18 cellular contexts compared by ENCODE assay signal in the genomic region with DNA sequence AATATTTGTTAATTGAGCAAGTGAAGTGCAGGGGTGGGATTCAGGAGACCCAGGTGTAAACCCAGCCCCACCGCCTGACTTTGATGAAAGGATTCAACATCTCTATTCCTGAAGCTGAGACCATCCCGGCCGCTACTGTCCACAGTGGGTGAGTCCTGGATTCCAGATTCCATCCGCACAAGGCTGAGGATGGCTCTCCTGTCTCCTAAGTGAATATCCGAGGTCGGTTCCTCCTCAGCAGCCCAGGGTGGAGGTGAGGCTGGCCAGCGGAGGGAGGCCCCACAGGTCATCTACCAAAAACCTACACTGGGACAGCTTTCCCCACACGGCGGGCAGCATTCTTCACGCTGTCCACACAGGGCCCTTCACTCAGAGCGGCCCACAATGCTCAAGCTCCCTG. TPM values are rescaled to one million over a fixed set of nuclear protein-coding genes. Genes with fewer than 3 reads are reported as not detected.
DNase-seq lines count a peak whose midpoint lies in the region; ATAC-seq, FAIRE-seq and TF ChIP-seq lines count a peak whose summit lies in the region.
"Had no signal": no experiment of that assay in that cellular context is flagged by ENCODE, and none has a peak within 500 bp of the region (broad histone marks: within the 10 kb centered on the region; RNA-seq: fewer than 3 reads in every experiment).

No MANE protein-coding gene starts in this region.

- no peaks in the 10 kb centered on the region for H3K36me3 ChIP-seq in sigmoid colon
- H3K36me3 ChIP-seq: HAP-1 had no signal

- no peak for TF ChIP-seq EP300 in sigmoid colon (IDR thresholded peaks at IDR 0.05)

- DNase-seq in cardiac septum (ENCODE audit: low spot score) (peak; percentile 53), Right ventricle myocardium superior (no peak), neural crest cell (ENCODE audit: low read depth, low spot score) (no peak), sigmoid colon (peak; percentile 48), HT-29 (ENCODE audit: low spot score) (no peak), frontal cortex (ENCODE audit: low spot score in 2 of 2) (no peak), UCSD-AML1 (lab: John Stamatoyannopoulos, UW; ENCODE audit: unreplicated experiment) (no peak)
- DNase-seq: AML-193; CD4-positive, alpha-beta memory T cell; DMS79 treated with DMSO at 0.1 percent for 48 hours; GF-D8; GM23248 had no signal

- H3K4me1 Mint-ChIP-seq in neural crest cell = peaks cover 39% of the 10 kb centered on the region
- H3K4me1 Mint-ChIP-seq: CD4-positive, alpha-beta memory T cell had no signal

- TF ChIP-seq POLR2A in sigmoid colon (IDR thresholded peaks at IDR 0.05) = no peak

- WGBS in sigmoid colon, 2 donors = 94 to 96% methylated on average over 11 of the region's 11 CpGs

- peak overlapping the region; percentile 88 for H3K27ac Mint-ChIP-seq in neural crest cell (ENCODE audit: unreplicated experiment)

- H3K4me3 ChIP-seq in sigmoid colon = no peak overlapping the region
- H3K4me3 ChIP-seq: A549, GM23248, HAP-1 had no signal

- peaks cover 0 to 20% (median 16%) of the 10 kb centered on the region in 4 donors for H3K4me1 ChIP-seq in sigmoid colon
- H3K4me1 ChIP-seq: A549, HAP-1 had no signal

- H3K27me3 Mint-ChIP-seq in neural crest cell (ENCODE audit: low read depth) = no peaks in the 10 kb centered on the region
- H3K27me3 Mint-ChIP-seq: CD4-positive, alpha-beta memory T cell had no signal

- no peak overlapping the region for H3K4me3 Mint-ChIP-seq in neural crest cell
- H3K4me3 Mint-ChIP-seq: CD4-positive, alpha-beta memory T cell had no signal

- H3K27me3 ChIP-seq in sigmoid colon = no peaks in the 10 kb centered on the region

- no peaks in the 10 kb centered on the region for H3K9me3 ChIP-seq in sigmoid colon
- H3K9me3 ChIP-seq: A549, HAP-1 had no signal

- no peak for TF ChIP-seq CTCF in neural crest cell (conservative IDR thresholded peaks at IDR 0.05)
- TF ChIP-seq CTCF in sigmoid colon (IDR thresholded peaks at IDR 0.05) = no peak

- H3K9me3 Mint-ChIP-seq in neural crest cell = no peaks in the 10 kb centered on the region
- H3K9me3 Mint-ChIP-seq: CD4-positive, alpha-beta memory T cell had no signal

- FAIRE-seq in frontal cortex (lab: Jason Lieb, UNC) = no peak
- FAIRE-seq: A549 had no signal

- intact Hi-C loops in cardiac septum (cut with DNase I) (loop anchor here (5.0 kb wide), 1 partner anchor 45 kb away; no protein-coding TSS in a partner anchor), Right ventricle myocardium superior (cut with DNase I) (no loop called here), sigmoid colon (cut with DNase I) (no loop called here)

- H3K27ac ChIP-seq in sigmoid colon = no peak overlapping the region
- H3K27ac ChIP-seq: 22Rv1, A549, C4-2B, GM23248 had no signal

- ATAC-seq in Right ventricle myocardium superior (ENCODE audit: poor library complexity) = no peak
- ATAC-seq in HG03159 (IDR thresholded peaks at IDR 0.05; ENCODE audit: unreplicated experiment) = no peak

- H3K36me3 Mint-ChIP-seq in neural crest cell (ENCODE audit: low read depth) = no peaks in the 10 kb centered on the region
- H3K36me3 Mint-ChIP-seq: CD4-positive, alpha-beta memory T cell had no signal

RNA-seq across cellular contexts. Expression of gene ACKR3, which starts 57.6 kb away (rescaled TPM):
- 36.6 TPM for total RNA-seq in cardiac septum
- total RNA-seq in Right ventricle myocardium superior = 27.9 TPM
- 24.5 and 26.2 TPM in 2 replicates for total RNA-seq in neural crest cell
- total RNA-seq in sigmoid colon = 10 to 100 TPM; 17.0 to 39.1 (median 21.6) TPM
- 10 to 100 TPM in 1 of 3 donors, 1 to 10 TPM in 2; 1.6 to 11.4 (median 9.8) TPM for polyA plus RNA-seq in sigmoid colon
- not detected in 2 replicates for total RNA-seq in HT-29 (2014; rRNA removed; shearing (Covaris generic))
- 20.0 TPM for total RNA-seq in frontal cortex
- total RNA-seq: HT1080 had no signal

Comparison
In these comparisons a context has a peak if more than half of its experiments do, and no peak if none do; other contexts are left out.
1. DNase-seq: peak in cardiac septum (single experiment) and sigmoid colon (single experiment); none in Right ventricle myocardium superior (single experiment), neural crest cell (single experiment), HT-29 (single experiment), frontal cortex (0 of 2) and UCSD-AML1 (single experiment).
2. RNA of gene ACKR3, which starts 57.6 kb away (total RNA-seq): 36.6 TPM in cardiac septum (single experiment), 27.9 TPM in Right ventricle myocardium superior (single experiment), 17.0 to 39.1 TPM in sigmoid colon, 24.5 to 26.2 TPM in neural crest cell and 20.0 TPM in frontal cortex (single experiment); not detected in HT-29; every median in the first group is over 10 times any median in the second.